Comparison of ENCODE assay signal across 18 cellular contexts in genomic region chr3:173916799-173917198, GRCh38.
DNase-seq lines count a peak whose midpoint lies in the region; ATAC-seq, FAIRE-seq and TF ChIP-seq lines count a peak whose summit lies in the region.
"Had no signal": no experiment of that assay in that cellular context is flagged by ENCODE, and none has a peak within 500 bp of the region (broad histone marks: within the 10 kb centered on the region; RNA-seq: fewer than 3 reads in every experiment).

No MANE protein-coding gene starts in this region.

- CTCF ChIA-PET in A549 (lab: Yijun Ruan, JAX) (no interaction called here), K562 (lab: Yijun Ruan, JAX; ENCODE audit: low intra/inter-chr PET ratio) (no interaction called here)

- TF ChIP-seq CTCF in A549 (IDR thresholded peaks at IDR 0.05) (no peak), KMS-11 (conservative IDR thresholded peaks at IDR 0.05; ENCODE audit: low read depth, low read length) (no peak), K562 (IDR thresholded peaks at IDR 0.05 in 2 of 3, conservative IDR thresholded peaks at IDR 0.05 in 1 of 3; ENCODE audit: insufficient read depth in 2 of 3, low read depth in 1 of 3, low read length in 3 of 3) (no peak), nephron (IDR thresholded peaks at IDR 0.05; ENCODE audit: unreplicated experiment in 3 of 3) (no peak), smooth muscle cell (IDR thresholded peaks at IDR 0.05; ENCODE audit: borderline replicate concordance, insufficient read depth, poor library complexity, severe bottlenecking) (no peak)

- H3K4me1 Mint-ChIP-seq in nephron = peaks cover 15% of the 10 kb centered on the region
- H3K4me1 Mint-ChIP-seq: CD4-positive, alpha-beta memory T cell had no signal

- TF ChIP-seq POLR2A in A549 (IDR thresholded peaks at IDR 0.05; ENCODE audit: low read length) (no peak), K562 (conservative IDR thresholded peaks at IDR 0.05) (no peak)

- no peak overlapping the region for H3K4me2 ChIP-seq in A549
- peak overlapping the region; percentile 27 for H3K4me2 ChIP-seq in KMS-11
- no peak overlapping the region for H3K4me2 ChIP-seq in K562 (ENCODE audit: insufficient read depth, low read length)
- no peak overlapping the region for H3K4me2 ChIP-seq in mesendoderm (ENCODE audit: low read length)
- no peak overlapping the region for H3K4me2 ChIP-seq in smooth muscle cell

- H2BK120ac ChIP-seq in mesendoderm (ENCODE audit: low read depth, low read length) = no peak overlapping the region

- no peak overlapping the region for H2BK15ac ChIP-seq in mesendoderm (replicated peaks; ENCODE audit: low read depth)

- intact Hi-C loops in K562 (cut with micrococcal nuclease) = no loop called here

- H3K27me3 ChIP-seq in KMS-11 (ENCODE audit: insufficient read depth, low read depth) (no peaks in the 10 kb centered on the region), K562 (ENCODE audit: control insufficient read depth in 2 of 2, insufficient read depth in 2 of 2, low read length in 2 of 2) (no peaks in the 10 kb centered on the region), mesendoderm (ENCODE audit: insufficient read depth, low read length, poor library complexity) (no peaks in the 10 kb centered on the region), smooth muscle cell (ENCODE audit: low read depth) (no peaks in the 10 kb centered on the region)

- H4K5ac ChIP-seq in mesendoderm (ENCODE audit: low read length) = no peak overlapping the region

- TF ChIP-seq RAD21 in A549 (conservative IDR thresholded peaks at IDR 0.05 in 1 of 2, IDR thresholded peaks at IDR 0.05 in 1 of 2) (no peak), K562 (CRISPR knock-in tag; conservative IDR thresholded peaks at IDR 0.05 in 1 of 2, IDR thresholded peaks at IDR 0.05 in 1 of 2) (no peak)

- H2BK5ac ChIP-seq in mesendoderm (ENCODE audit: low read length) = no peak overlapping the region

- H3K18ac ChIP-seq in mesendoderm (ENCODE audit: low read length) = no peak overlapping the region

- H3K27ac ChIP-seq in A549 (no peak overlapping the region), KMS-11 (no peak overlapping the region), K562 (ENCODE audit: extremely low read depth, low read depth, low read length) (no peak overlapping the region), mesendoderm (ENCODE audit: low read depth, low read length) (no peak overlapping the region), smooth muscle cell (ENCODE audit: low read depth) (no peak overlapping the region)

- in situ Hi-C loops in K562 (cut with MboI) = no loop called here

- H3K4me1 ChIP-seq in A549 (no peaks in the 10 kb centered on the region), KMS-11 (ENCODE audit: low read depth, poor library complexity, severe bottlenecking) (peaks cover 68% of the 10 kb centered on the region), K562 (replicated peaks in 1 of 2; ENCODE audit: control insufficient read depth in 2 of 2, insufficient read depth in 2 of 2, low read length in 2 of 2) (no peaks in the 10 kb centered on the region), mesendoderm (ENCODE audit: control insufficient read depth, low read depth, low read length) (peaks cover 5% of the 10 kb centered on the region), smooth muscle cell (ENCODE audit: low read depth) (peaks cover 12% of the 10 kb centered on the region)

- no peaks in the 10 kb centered on the region for H3K27me3 Mint-ChIP-seq in nephron (ENCODE audit: low read depth)
- H3K27me3 Mint-ChIP-seq: CD4-positive, alpha-beta memory T cell had no signal

- H3K9me3 Mint-ChIP-seq in nephron = no peaks in the 10 kb centered on the region

- H2AFZ ChIP-seq in KMS-11 (ENCODE audit: low read depth) = 0 out of 2 replicates have a peak overlapping the region, but pooled peaks have one; percentile 0
- H2AFZ ChIP-seq in K562 (ENCODE audit: low read depth, low read length) = no peak overlapping the region
- H2AFZ ChIP-seq in smooth muscle cell (ENCODE audit: low read depth) = no peak overlapping the region

- no peaks in the 10 kb centered on the region for H3K9me1 ChIP-seq in K562 (ENCODE audit: control insufficient read depth, insufficient read depth, low read length)

- H3K9ac ChIP-seq in KMS-11 (no peak overlapping the region), K562 (ENCODE audit: insufficient read depth in 1 of 2, low read depth in 2 of 2, low read length in 2 of 2) (no peak overlapping the region), mesendoderm (ENCODE audit: low read length) (no peak overlapping the region), smooth muscle cell (ENCODE audit: low read depth) (no peak overlapping the region)

- peak overlapping the region in 2 of 3 experiments; percentile 44 to 63 for H3K27ac Mint-ChIP-seq in nephron
- H3K27ac Mint-ChIP-seq: CD4-positive, alpha-beta memory T cell had no signal

- FAIRE-seq in A549 (lab: Jason Lieb, UNC) (no peak), K562 (lab: Jason Lieb, UNC) (no peak)
- FAIRE-seq: G401.6, GM12892 had no signal

- H3K9me3 ChIP-seq in A549 (no peaks in the 10 kb centered on the region), K562 (replicated peaks; ENCODE audit: control insufficient read depth, insufficient read depth, low read depth, low read length) (no peaks in the 10 kb centered on the region), smooth muscle cell (replicated peaks; ENCODE audit: low read depth) (no peaks in the 10 kb centered on the region)

- H4K8ac ChIP-seq in mesendoderm (ENCODE audit: low read depth, low read length) = no peak overlapping the region

- POLR2A ChIA-PET in A549 (lab: Yijun Ruan, JAX) = no interaction called here
- POLR2A ChIA-PET in K562 (lab: Yijun Ruan, JAX) = interaction anchor here (0.6 kb wide), 1 partner anchor 15 kb away, joined by 3 read pairs; no protein-coding TSS in a partner anchor

- H3K79me1 ChIP-seq in mesendoderm (ENCODE audit: low read length) = no peaks in the 10 kb centered on the region

- no peaks in the 10 kb centered on the region for H4K20me1 ChIP-seq in KMS-11 (ENCODE audit: insufficient read depth)
- H4K20me1 ChIP-seq in K562 (replicated peaks; ENCODE audit: control insufficient read depth, insufficient read depth, low read length) = no peaks in the 10 kb centered on the region
- H4K20me1 ChIP-seq in smooth muscle cell (ENCODE audit: low read depth) = no peaks in the 10 kb centered on the region

- H3F3A ChIP-seq in smooth muscle cell (ENCODE audit: low read depth) = no peaks in the 10 kb centered on the region

- no peak overlapping the region for H3K56ac ChIP-seq in mesendoderm (ENCODE audit: low read length)

- H3K23ac ChIP-seq in mesendoderm (ENCODE audit: low read length) = no peak overlapping the region

- no peak overlapping the region for H2AK5ac ChIP-seq in mesendoderm (ENCODE audit: low read length)

- no TSS peak for BruUV-seq in K562 (replicated peaks; lab: Mats Ljungman, UMichigan)

- H3K36me3 Mint-ChIP-seq in nephron (ENCODE audit: low read depth) = no peaks in the 10 kb centered on the region
- H3K36me3 Mint-ChIP-seq: CD4-positive, alpha-beta memory T cell had no signal

- no peak overlapping the region for H3K4me3 ChIP-seq in A549
- H3K4me3 ChIP-seq in KMS-11 (IDR thresholded peaks at IDR 0.05; ENCODE audit: insufficient read depth, low read depth, low read length) = no peak overlapping the region
- no peak overlapping the region for H3K4me3 ChIP-seq in K562
- H3K4me3 ChIP-seq in mesendoderm (ENCODE audit: low read length) = no peak overlapping the region
- H3K4me3 ChIP-seq in smooth muscle cell = no peak overlapping the region

- H3K4ac ChIP-seq in mesendoderm (ENCODE audit: low read depth, low read length) = no peak overlapping the region

- TF ChIP-seq EP300 in A549 (IDR thresholded peaks at IDR 0.05) = no peak
- no peak for TF ChIP-seq EP300 in K562 (IDR thresholded peaks at IDR 0.05; ENCODE audit: low read length)

- H3K79me2 ChIP-seq in KMS-11 (ENCODE audit: insufficient read depth, low read depth) = no peaks in the 10 kb centered on the region
- no peaks in the 10 kb centered on the region for H3K79me2 ChIP-seq in K562 (ENCODE audit: control insufficient read depth, insufficient read depth, low read length)
- H3K79me2 ChIP-seq in mesendoderm (ENCODE audit: control insufficient read depth, insufficient read depth, low read length) = no peaks in the 10 kb centered on the region
- no peaks in the 10 kb centered on the region for H3K79me2 ChIP-seq in smooth muscle cell (ENCODE audit: low read depth)

- no peak for ATAC-seq in A549
- ATAC-seq in K562 = no peak

- H3K36me3 ChIP-seq in KMS-11 (ENCODE audit: insufficient read depth) (no peaks in the 10 kb centered on the region), K562 (ENCODE audit: control insufficient read depth, insufficient read depth, low read length) (no peaks in the 10 kb centered on the region), mesendoderm (ENCODE audit: control insufficient read depth, insufficient read depth, low read length) (no peaks in the 10 kb centered on the region), smooth muscle cell (ENCODE audit: low read depth) (no peaks in the 10 kb centered on the region)

- DNase-seq in A549 (ENCODE audit: low read depth in 1 of 2, low spot score in 1 of 2) (no peak), K562 (ENCODE audit: extremely low read depth in 1 of 4, low spot score in 3 of 4) (no peak), mesendoderm (no peak), smooth muscle cell (lab: John Stamatoyannopoulos, UW; ENCODE audit: unreplicated experiment) (no peak), NCI-H748 treated with DMSO at 0.1 percent for 48 hours (lab: John Stamatoyannopoulos, UW) (no peak)
- DNase-seq: 8988T; C1 segment of cervical spinal cord; Calu3; CD4-positive, alpha-beta memory T cell; COR-L47; DND-41; GOT3; H7; HCEC 1CT had no signal

- no peak overlapping the region for H3K4me3 Mint-ChIP-seq in nephron
- H3K4me3 Mint-ChIP-seq: CD4-positive, alpha-beta memory T cell had no signal

TF ChIP-seq in A549, 52 proteins besides CTCF, POLR2A, EP300 and RAD21 (continues in another document):
- TF ChIP-seq EHF (CRISPR knock-in tag; IDR thresholded peaks at IDR 0.05) (no peak), E2F6 (IDR thresholded peaks at IDR 0.05; ENCODE audit: borderline replicate concordance, low read depth) (no peak), MAFK (IDR thresholded peaks at IDR 0.05; ENCODE audit: partially characterized antibody) (peak; percentile 45)

TF ChIP-seq in K562, 482 proteins besides CTCF, POLR2A, EP300 and RAD21 (continues in another document):
- TF ChIP-seq TSC22D4 (tag; IDR thresholded peaks at IDR 0.05) = no peak

Comparison
In these comparisons a context has a peak if more than half of its experiments do, and no peak if none do; other contexts are left out.
1. Of the 35 proteins assayed by ChIP-seq in both K562 and A549: peak only in K562: none; only in A549: MAFK; in both: none; in neither: 34.